Comparison of ENCODE assay signal across 10 cellular contexts in genomic region chr5:129461816-129462396, GRCh38. TPM values are rescaled to one million over a fixed set of nuclear protein-coding genes. Genes with fewer than 3 reads are reported as not detected.
DNase-seq lines count a peak whose midpoint lies in the region; ATAC-seq and TF ChIP-seq lines count a peak whose summit lies in the region.
"Had no signal": no experiment of that assay in that cellular context is flagged by ENCODE, and none has a peak within 500 bp of the region (broad histone marks: within the 10 kb centered on the region; RNA-seq: fewer than 3 reads in every experiment).

No MANE protein-coding gene starts in this region.

- peaks cover 15% of the 10 kb centered on the region for H3K4me1 ChIP-seq in ectodermal cell (ENCODE audit: control insufficient read depth, insufficient read depth, low read length)

- peaks cover 59% of the 10 kb centered on the region for H3K27me3 Mint-ChIP-seq in osteocyte (ENCODE audit: unreplicated experiment)

- H3K36me3 ChIP-seq in ectodermal cell (ENCODE audit: control insufficient read depth, insufficient read depth, low read length) = no peaks in the 10 kb centered on the region

- H3K4me1 Mint-ChIP-seq in osteocyte (ENCODE audit: unreplicated experiment) = peaks cover 14% of the 10 kb centered on the region

- DNase-seq in GM10266 (ENCODE audit: extremely low spot score) (peak; percentile 16), osteocyte (ENCODE audit: extremely low spot score, unreplicated experiment) (no peak), NCI-H82 (lab: John Stamatoyannopoulos, UW) (no peak), AG08395 (ENCODE audit: low spot score) (no peak)
- DNase-seq: MV-4-11 had no signal

- H3K27me3 ChIP-seq in ectodermal cell (ENCODE audit: control insufficient read depth, insufficient read depth, low read length, poor library complexity, severe bottlenecking) = no peaks in the 10 kb centered on the region

- H3K9me3 ChIP-seq in ectodermal cell (ENCODE audit: control insufficient read depth, low read length) = no peaks in the 10 kb centered on the region

- no peaks in the 10 kb centered on the region for H3K36me3 Mint-ChIP-seq in osteocyte (ENCODE audit: unreplicated experiment)

- H3K4me3 ChIP-seq in ectodermal cell (ENCODE audit: insufficient read depth, low read depth, low read length) = peak overlapping the region; percentile 48
- H3K4me3 ChIP-seq: lung had no signal

- 52 to 57% methylated on average over 13 of the region's 13 CpGs for WGBS in ectodermal cell, 2 experiments

- H3K4me3 Mint-ChIP-seq in osteocyte (ENCODE audit: unreplicated experiment) = peak overlapping the region; percentile 76

- H3K9me3 Mint-ChIP-seq in osteocyte (ENCODE audit: unreplicated experiment) = no peaks in the 10 kb centered on the region

- H3K27ac Mint-ChIP-seq in osteocyte (ENCODE audit: unreplicated experiment) = no peak overlapping the region

- no peak for TF ChIP-seq CTCF in GM10266 (IDR thresholded peaks at IDR 0.05; ENCODE audit: control insufficient read depth, insufficient read depth, low read depth, missing control alignments)
- TF ChIP-seq CTCF in osteocyte (IDR thresholded peaks at IDR 0.05) = no peak

- ATAC-seq in HG03469 (IDR thresholded peaks at IDR 0.05; ENCODE audit: unreplicated experiment) (peak; percentile 41), GM21390 (IDR thresholded peaks at IDR 0.05; ENCODE audit: unreplicated experiment) (no peak), HG03520 (IDR thresholded peaks at IDR 0.05; ENCODE audit: unreplicated experiment) (no peak)

- H3K27ac ChIP-seq in ectodermal cell (ENCODE audit: insufficient read depth, low read depth, low read length, poor library complexity, severe bottlenecking) = no peak overlapping the region

RNA-seq across cellular contexts. Expression of gene ADAMTS19, which starts 1.8 kb away (rescaled TPM):
- polyA plus RNA-seq in ectodermal cell (2013, experiment 1 of 4) = 29.5 TPM
- polyA plus RNA-seq in ectodermal cell (2013, experiment 2 of 4) = 22.6 TPM
- 25.0 TPM for polyA plus RNA-seq in ectodermal cell (2013, experiment 3 of 4)
- 25.7 TPM for polyA plus RNA-seq in ectodermal cell (2013, experiment 4 of 4)
- total RNA-seq in osteocyte = 0.08 TPM in 1 of 2 replicates, not detected in the other
